8 cellular contexts compared by ENCODE assay signal in genomic region chr1:45303582-45304310, GRCh38. TPM values are rescaled to one million over a fixed set of nuclear protein-coding genes. Genes with fewer than 3 reads are reported as not detected.
DNase-seq lines count a peak whose midpoint lies in the region; ATAC-seq and TF ChIP-seq lines count a peak whose summit lies in the region.

No MANE protein-coding gene starts in this region.

- H3K36me3 Mint-ChIP-seq in type B pancreatic cell = no peaks in the 10 kb centered on the region

- peak overlapping the region; percentile 75 for H3K9ac ChIP-seq in SU-DHL-6 (ENCODE audit: low read length)
- peak overlapping the region; percentile 94 for H3K9ac ChIP-seq in adipocyte (ENCODE audit: low read length)

- no peaks in the 10 kb centered on the region for H3K9me3 ChIP-seq in SU-DHL-6 (ENCODE audit: insufficient read depth, low read length)
- no peaks in the 10 kb centered on the region for H3K9me3 ChIP-seq in adipocyte (ENCODE audit: control insufficient read depth, low read length)
- no peaks in the 10 kb centered on the region for H3K9me3 ChIP-seq in heart left ventricle

- peaks cover 27% of the 10 kb centered on the region for H3F3A ChIP-seq in SU-DHL-6 (ENCODE audit: insufficient read depth)

- no peaks in the 10 kb centered on the region for H3K27me3 Mint-ChIP-seq in type B pancreatic cell

- no peaks in the 10 kb centered on the region for H3K9me3 Mint-ChIP-seq in type B pancreatic cell

- peak overlapping the region; percentile 93 for H3K4me3 Mint-ChIP-seq in type B pancreatic cell

- peak overlapping the region; percentile 85 for H3K4me2 ChIP-seq in SU-DHL-6 (ENCODE audit: low read depth, low read length, poor library complexity, severe bottlenecking)

- H3K27ac ChIP-seq in SU-DHL-6 (ENCODE audit: low read depth, low read length) = peak overlapping the region; percentile 69
- H3K27ac ChIP-seq in heart left ventricle = peak overlapping the region; percentile 76 to 98 (median 92)

- H3K4me1 ChIP-seq in adipocyte (ENCODE audit: control insufficient read depth, insufficient read depth, low read length) (peaks cover 8% of the 10 kb centered on the region), heart left ventricle (peaks cover 0 to 17% (median 14%) of the 10 kb centered on the region in 12 donors)

- peak; percentile 81 for TF ChIP-seq CTCF in GM12874 (IDR thresholded peaks at IDR 0.05; ENCODE audit: insufficient read depth, low read depth, low read length)
- TF ChIP-seq CTCF in SU-DHL-6 (IDR thresholded peaks at IDR 0.05; ENCODE audit: insufficient read depth, low read length, poor library complexity, severe bottlenecking) = peak; percentile 81
- TF ChIP-seq CTCF in heart left ventricle (IDR thresholded peaks at IDR 0.05) = peak; percentile 48 to 80 (median 66)
- TF ChIP-seq CTCF in type B pancreatic cell (conservative IDR thresholded peaks at IDR 0.05) = peak; percentile 74

- peak overlapping the region; percentile 96 for H2AFZ ChIP-seq in SU-DHL-6 (ENCODE audit: low read depth, low read length, severe bottlenecking)

- no peaks in the 10 kb centered on the region for H3K36me3 ChIP-seq in SU-DHL-6 (ENCODE audit: low read length)
- no peaks in the 10 kb centered on the region for H3K36me3 ChIP-seq in adipocyte (ENCODE audit: control insufficient read depth, insufficient read depth, low read length, severe bottlenecking)
- no peaks in the 10 kb centered on the region for H3K36me3 ChIP-seq in heart left ventricle

- H3K4me3 ChIP-seq in SU-DHL-6 (ENCODE audit: insufficient read depth, low read length, poor library complexity, severe bottlenecking) (peak overlapping the region; percentile 67), adipocyte (ENCODE audit: low read length) (peak overlapping the region; percentile 90), heart left ventricle (peak overlapping the region; percentile 57 to 89 (median 71))

- 1 to 2% (median 1%) methylated on average over 40 to 63 of the region's 63 CpGs for WGBS in heart left ventricle, 4 donors

- H4K20me1 ChIP-seq in SU-DHL-6 (ENCODE audit: low read depth, low read length) = no peaks in the 10 kb centered on the region

- ATAC-seq in HG02759 (IDR thresholded peaks at IDR 0.05; ENCODE audit: unreplicated experiment) = peak; percentile 74
- ATAC-seq in heart left ventricle = peak; percentile 98

- TF ChIP-seq POLR2A in heart left ventricle (IDR thresholded peaks at IDR 0.05) = peak in 1 of 2 donors; percentile 49

- H3K9me2 ChIP-seq in SU-DHL-6 (replicated peaks; ENCODE audit: insufficient read depth, low read length) = no peaks in the 10 kb centered on the region

- DNase-seq in NCI-H1417 (lab: John Stamatoyannopoulos, UW) (peak; percentile 96 to 99 (median 97)), adipocyte (ENCODE audit: low read depth) (peak; percentile 99), heart left ventricle (peak; percentile 98 to 99 (median 99)), pons (ENCODE audit: low spot score) (peak; percentile 97), type B pancreatic cell (ENCODE audit: extremely low spot score, unreplicated experiment) (peak; percentile 94)

- peaks cover 20% of the 10 kb centered on the region for H3K4me1 Mint-ChIP-seq in type B pancreatic cell (ENCODE audit: unreplicated experiment)

- H3K27me3 ChIP-seq in SU-DHL-6 (ENCODE audit: low read length) = no peaks in the 10 kb centered on the region
- no peaks in the 10 kb centered on the region for H3K27me3 ChIP-seq in adipocyte (replicated peaks; ENCODE audit: control insufficient read depth, insufficient read depth, low read length)
- no peaks in the 10 kb centered on the region for H3K27me3 ChIP-seq in heart left ventricle

- intact Hi-C loops in heart left ventricle (cut with DNase I) = loop anchor here in 8 of 10 donors (1.0 to 10.0 kb wide), 14 partner anchors 34 to 573 kb away; partner anchors contain the start of genes BEST4 (in 4 of the 8), TESK2 (in 4 of the 8), MUTYH (in 3 of the 8) and TOE1 (in 3 of the 8)

- no peaks in the 10 kb centered on the region for H3K79me2 ChIP-seq in SU-DHL-6 (ENCODE audit: insufficient read depth, low read length)

- H3K27ac Mint-ChIP-seq in type B pancreatic cell = peak overlapping the region; percentile 94

RNA-seq across cellular contexts. Expression of gene HPDL, which starts 22.9 kb away (rescaled TPM):
- total RNA-seq in heart left ventricle (under 1 TPM in 5 of 9 donors, not detected in 4; 0.15 to 0.43 (median 0.32) TPM), type B pancreatic cell (ENCODE audit: low replicate concordance) (8.0 and 8.6 TPM in 2 replicates)
- polyA plus RNA-seq in heart left ventricle = under 1 TPM; 0.15 to 0.46 TPM

RNA-seq across cellular contexts. Expression of gene TOE1, which starts 36.2 kb away (rescaled TPM):
- 1 to 10 TPM; 2.7 to 7.9 (median 3.7) TPM for total RNA-seq in heart left ventricle
- 1 to 10 TPM; 2.2 to 5.4 TPM for polyA plus RNA-seq in heart left ventricle
- total RNA-seq in type B pancreatic cell (ENCODE audit: low replicate concordance) = 10.4 and 12.6 TPM in 2 replicates

RNA-seq across cellular contexts. Expression of gene MUTYH, which starts 36.5 kb away (rescaled TPM):
- total RNA-seq in heart left ventricle = 10 to 100 TPM in 2 of 9 donors, 1 to 10 TPM in 7; 4.4 to 11.9 (median 7.1) TPM
- 1 to 10 TPM; 7.0 TPM for polyA plus RNA-seq in heart left ventricle
- total RNA-seq in type B pancreatic cell (ENCODE audit: low replicate concordance) = 24.5 and 61.3 TPM in 2 replicates

Comparison
In these comparisons a context has a peak if more than half of its experiments do, and no peak if none do; other contexts are left out.
1. Peak in every context shown above with its lines: DNase-seq, ATAC-seq, H3K4me3 ChIP-seq and H3K27ac ChIP-seq.